ENCODE assay signal across 1 cellular context in genomic region chr9:13279284-13280162, GRCh38.
TF ChIP-seq lines count a peak whose summit lies in the region.

Gene MPDZ, minus strand, starts transcription at chr9:13279692. Its CDS starts 29,377 bp downstream, at chr9:13250315.

TF ChIP-seq in HEK293, 187 proteins besides CTCF, POLR2A, EP300 and RAD21 (continued from another document):
- TF ChIP-seq PATZ1 (tag by site-specific recombination; IDR thresholded peaks at IDR 0.05) (peak; percentile 14; the same call in 1 of the 2 replicates), ZBTB7A (tag by site-specific recombination; IDR thresholded peaks at IDR 0.05; ENCODE audit: low read depth) (no peak), ZNF791 (tag by site-specific recombination; IDR thresholded peaks at IDR 0.05) (no peak), ZBTB20 (tag by site-specific recombination; IDR thresholded peaks at IDR 0.05) (peak; percentile 87), ZXDB (tag by site-specific recombination; IDR thresholded peaks at IDR 0.05) (peak; percentile 44), ZBTB49 (tag by site-specific recombination; IDR thresholded peaks at IDR 0.05; ENCODE audit: low read depth) (no peak), GLIS2 (tag by site-specific recombination; IDR thresholded peaks at IDR 0.05) (peak; percentile 16; the same call in 1 of the 2 replicates), ZFHX2 (tag by site-specific recombination; conservative IDR thresholded peaks at IDR 0.05) (peak; percentile 77), PRDM10 (tag by site-specific recombination; IDR thresholded peaks at IDR 0.05) (peak; percentile 69), ZNF561 (tag by site-specific recombination; IDR thresholded peaks at IDR 0.05; ENCODE audit: borderline replicate concordance) (peak; percentile 52; the same call in 1 of the 2 replicates)
